In genomic region chr6:12485226-12485764, GRCh38 we compare ENCODE assay signal across 20 cellular contexts.
"Had no signal": no experiment of that assay in that cellular context is flagged by ENCODE, and none has a peak within 500 bp of the region (broad histone marks: within the 10 kb centered on the region; RNA-seq: fewer than 3 reads in every experiment).

No MANE protein-coding gene starts in this region.

- H3K4me3 ChIP-seq: esophagus muscularis mucosa, gastrocnemius medialis, pancreas, psoas muscle, right atrium auricular region, spleen, testis had no signal

- H3K27me3 ChIP-seq: esophagus muscularis mucosa, gastrocnemius medialis, neutrophil, pancreas, right atrium auricular region, spleen, testis had no signal

- H3K4me1 ChIP-seq: esophagus muscularis mucosa, gastrocnemius medialis, psoas muscle, right atrium auricular region, testis had no signal

- H3K36me3 ChIP-seq: esophagus muscularis mucosa, gastrocnemius medialis, neutrophil, pancreas, right atrium auricular region, spleen had no signal

- H3K9me3 ChIP-seq: esophagus muscularis mucosa, gastrocnemius medialis, neutrophil, pancreas, psoas muscle, right atrium auricular region, spleen, testis had no signal

- H3K27ac ChIP-seq: esophagus muscularis mucosa, gastrocnemius medialis, neutrophil, pancreas, psoas muscle, right atrium auricular region, spleen, testis had no signal

- ATAC-seq: activated CD8-positive, alpha-beta T cell treated with anti-CD3 and anti-CD28 coated beads, Interleukin-2, amount 10 ng/mL, durations not matched to agents 7 days and 5 days; gastrocnemius medialis; left ventricle myocardium superior; pancreas; psoas muscle had no signal

- FAIRE-seq: pancreas had no signal

- DNase-seq: activated CD4-positive, alpha-beta T cell treated with anti-CD3 and anti-CD28 coated beads, Interleukin-2, amount 10 ng/mL, durations not matched to agents 7 days and 5 days; activated CD8-positive, alpha-beta T cell treated with anti-CD3 and anti-CD28 coated beads, Interleukin-2, amount 10 ng/mL, durations not matched to agents 7 days and 5 days; activated gamma-delta T cell; activated naive CD4-positive, alpha-beta T cell treated with anti-CD3 and anti-CD28 coated beads, Interleukin-2, amount 50 U/mL, for 16 hours; aorta; central memory CD4-positive, alpha-beta T cell; dermis blood vessel endothelial cell; effector memory CD4-positive, alpha-beta T cell; gastrocnemius medialis; hippocampal formation; left ventricle myocardium superior; pancreas; psoas muscle; spleen; stimulated activated CD4-positive, alpha-beta T cell treated with anti-CD3 and anti-CD28 coated beads, Interleukin-4, amount 100 ng/mL, for 1 hour; stimulated activated naive CD4-positive, alpha-beta T cell; testis had no signal
